ENCODE assay signal across 12 cellular contexts in genomic region chr15:47870956-47871625, GRCh38.
DNase-seq lines count a peak whose midpoint lies in the region; ATAC-seq and TF ChIP-seq lines count a peak whose summit lies in the region.
"Had no signal": no experiment of that assay in that cellular context is flagged by ENCODE, and none has a peak within 500 bp of the region (broad histone marks: within the 10 kb centered on the region; RNA-seq: fewer than 3 reads in every experiment).

No MANE protein-coding gene starts in this region.

- TF ChIP-seq POLR2A in IMR-90 (IDR thresholded peaks at IDR 0.05; ENCODE audit: low read depth, low read length) = no peak

- no peak overlapping the region for H3K27ac ChIP-seq in IMR-90 (ENCODE audit: insufficient read depth, low read length)
- no peak overlapping the region for H3K27ac ChIP-seq in neuronal stem cell (replicated peaks; ENCODE audit: low read length)
- H3K27ac ChIP-seq: sigmoid colon had no signal

- H3K9me3 ChIP-seq in IMR-90 (ENCODE audit: control insufficient read depth, insufficient read depth, low read length) = no peaks in the 10 kb centered on the region
- peaks cover 0 to 2% of the 10 kb centered on the region in 2 donors for H3K9me3 ChIP-seq in neuronal stem cell (replicated peaks in 1 of 2; ENCODE audit: control insufficient read depth in 2 of 2, insufficient read depth in 1 of 2, low read depth in 1 of 2, low read length in 2 of 2)
- H3K9me3 ChIP-seq in HAP-1 = no peaks in the 10 kb centered on the region; the same call in 1 of the 2 replicates
- H3K9me3 ChIP-seq: sigmoid colon had no signal

- in situ Hi-C loops in IMR-90 (cut with MboI; ENCODE audit: low sequenced_read_pairs) (no loop called here), HAP-1 (cut with MboI; ENCODE audit: low sequenced_read_pairs) (no loop called here)

- H3K4me2 ChIP-seq in IMR-90 (ENCODE audit: low read depth, low read length) = no peak overlapping the region
- no peak overlapping the region for H3K4me2 ChIP-seq in neuronal stem cell (ENCODE audit: insufficient read depth, low read length, poor library complexity, severe bottlenecking)

- H3K4me1 ChIP-seq in IMR-90 (ENCODE audit: control insufficient read depth, insufficient read depth, low read length) = no peaks in the 10 kb centered on the region
- H3K4me1 ChIP-seq in neuronal stem cell (ENCODE audit: control insufficient read depth in 2 of 2, insufficient read depth in 1 of 2, low read depth in 1 of 2, low read length in 2 of 2) = peaks cover 0 to 11% of the 10 kb centered on the region in 2 donors
- peaks cover 5% of the 10 kb centered on the region for H3K4me1 ChIP-seq in HAP-1

- H2AK5ac ChIP-seq in IMR-90 (ENCODE audit: low read depth, low read length) = no peak overlapping the region
- H2AK5ac ChIP-seq in neuronal stem cell (ENCODE audit: low read depth, low read length) = no peak overlapping the region

- intact Hi-C loops in IMR-90 (cut with micrococcal nuclease) = no loop called here

- H2BK20ac ChIP-seq in IMR-90 (ENCODE audit: low read depth, low read length) = no peak overlapping the region

- H3K79me1 ChIP-seq in IMR-90 (ENCODE audit: low read depth in 1 of 2, low read length in 2 of 2) (no peaks in the 10 kb centered on the region), neuronal stem cell (ENCODE audit: low read depth, low read length) (no peaks in the 10 kb centered on the region)

- H3K4ac ChIP-seq in IMR-90 (ENCODE audit: low read depth, low read length) = no peak overlapping the region
- H3K4ac ChIP-seq in neuronal stem cell (ENCODE audit: low read length) = no peak overlapping the region

- no peaks in the 10 kb centered on the region for H4K20me1 ChIP-seq in IMR-90 (ENCODE audit: insufficient read depth, low read length)

- H3K23ac ChIP-seq in IMR-90 (ENCODE audit: low read depth, low read length) = no peak overlapping the region
- no peak overlapping the region for H3K23ac ChIP-seq in neuronal stem cell (ENCODE audit: low read depth, low read length, poor library complexity)

- POLR2A ChIA-PET in IMR-90 (lab: Charles Lee; ENCODE audit: unreplicated experiment) = no interaction called here

- H3K27me3 ChIP-seq in IMR-90 (ENCODE audit: control insufficient read depth, insufficient read depth, low read length) = no peaks in the 10 kb centered on the region
- no peaks in the 10 kb centered on the region for H3K27me3 ChIP-seq in neuronal stem cell (ENCODE audit: control insufficient read depth in 3 of 3, insufficient read depth in 3 of 3, low read depth in 1 of 3, low read length in 3 of 3)
- H3K27me3 ChIP-seq in HAP-1 (ENCODE audit: low read depth) = no peaks in the 10 kb centered on the region
- H3K27me3 ChIP-seq: sigmoid colon had no signal

- H3K9me1 ChIP-seq in IMR-90 (ENCODE audit: insufficient read depth, low read length) = no peaks in the 10 kb centered on the region

- DNase-seq in AG08396 (ENCODE audit: low spot score) (peak; percentile 17), IMR-90 (peak; percentile 38), SHP77 (lab: John Stamatoyannopoulos, UW) (peak; percentile 45 to 62), foreskin melanocyte (peak; percentile 57), neuronal stem cell (ENCODE audit: low spot score) (no peak), HAP-1 (ENCODE audit: low spot score in 2 of 2) (no peak), NCI-H187 treated with DMSO at 0.1 percent for 48 hours (lab: John Stamatoyannopoulos, UW) (no peak)
- DNase-seq: effector memory CD8-positive, alpha-beta T cell; NCI-H510A treated with DMSO at 0.1 percent for 48 hours; sigmoid colon; stimulated activated naive CD8-positive, alpha-beta T cell treated with anti-CD3 and anti-CD28 coated beads, Interleukin-15, amount 100 ng/mL, for 72 hours had no signal

- H3K18ac ChIP-seq in IMR-90 (ENCODE audit: low read depth, low read length) (no peak overlapping the region), neuronal stem cell (ENCODE audit: low read length) (no peak overlapping the region)

- no peak overlapping the region for H2BK5ac ChIP-seq in IMR-90 (ENCODE audit: low read depth, low read length, poor library complexity, severe bottlenecking)
- H2BK5ac ChIP-seq in neuronal stem cell (ENCODE audit: low read length) = no peak overlapping the region

- H2AFZ ChIP-seq in IMR-90 (replicated peaks; ENCODE audit: low read length, poor library complexity) (no peak overlapping the region), neuronal stem cell (ENCODE audit: low read length) (no peak overlapping the region)

- H3K4me3 ChIP-seq in IMR-90 (ENCODE audit: insufficient read depth, low read depth, low read length) = no peak overlapping the region
- H3K4me3 ChIP-seq in neuronal stem cell (ENCODE audit: low read length in 2 of 2) = no peak overlapping the region
- H3K4me3 ChIP-seq in HAP-1 = no peak overlapping the region
- H3K4me3 ChIP-seq: sigmoid colon had no signal

- H4K8ac ChIP-seq in IMR-90 (ENCODE audit: low read depth in 2 of 2, low read length in 2 of 2) (no peak overlapping the region), neuronal stem cell (ENCODE audit: low read depth, low read length) (no peak overlapping the region)

- TF ChIP-seq RAD21 in IMR-90 (IDR thresholded peaks at IDR 0.05; ENCODE audit: low read length) = no peak

- no peak overlapping the region for H2BK12ac ChIP-seq in neuronal stem cell (ENCODE audit: low read length)

- H3K9ac ChIP-seq in IMR-90 (ENCODE audit: low read depth, low read length) (no peak overlapping the region), neuronal stem cell (ENCODE audit: low read depth, low read length, poor library complexity) (no peak overlapping the region)

- peak; percentile 49; the same call in 1 of the 2 replicates for ATAC-seq in IMR-90 (ENCODE audit: low read depth)
- no peak for ATAC-seq in esophagus mucosa
- ATAC-seq: effector memory CD8-positive, alpha-beta T cell; stimulated activated naive CD8-positive, alpha-beta T cell treated with anti-CD3 and anti-CD28 coated beads, Interleukin-15, amount 100 ng/mL, for 72 hours had no signal

- H2BK15ac ChIP-seq in IMR-90 (ENCODE audit: low read depth, low read length) = no peak overlapping the region
- H2BK15ac ChIP-seq in neuronal stem cell (ENCODE audit: low read length) = no peak overlapping the region

- dilution Hi-C loops in IMR-90 (cut with HindIII; ENCODE audit: low sequenced_read_pairs, unreplicated experiment) = no loop called here

- no peak overlapping the region for H3K56ac ChIP-seq in IMR-90 (ENCODE audit: extremely low read depth, insufficient read depth, low read length)

- H2BK120ac ChIP-seq in IMR-90 (ENCODE audit: low read depth, low read length) (no peak overlapping the region), neuronal stem cell (ENCODE audit: low read depth, low read length) (no peak overlapping the region)

- BruUV-seq in IMR-90 (replicated peaks; lab: Mats Ljungman, UMichigan) = no TSS peak

- H4K5ac ChIP-seq in IMR-90 (ENCODE audit: low read depth, low read length) = no peak overlapping the region

- no peak for TF ChIP-seq CTCF in IMR-90 (conservative IDR thresholded peaks at IDR 0.05; ENCODE audit: low read depth, low read length)

- H3K36me3 ChIP-seq in IMR-90 (ENCODE audit: control insufficient read depth, insufficient read depth, low read length) (no peaks in the 10 kb centered on the region), neuronal stem cell (replicated peaks in 1 of 2; ENCODE audit: control insufficient read depth in 2 of 2, insufficient read depth in 2 of 2, low read length in 2 of 2) (no peaks in the 10 kb centered on the region), HAP-1 (replicated peaks) (no peaks in the 10 kb centered on the region)
- H3K36me3 ChIP-seq: sigmoid colon had no signal

- no peak overlapping the region for H2AK9ac ChIP-seq in IMR-90 (replicated peaks; ENCODE audit: low read depth, low read length, poor library complexity)

- H4K91ac ChIP-seq in IMR-90 (ENCODE audit: insufficient read depth, low read depth, low read length) (no peak overlapping the region), neuronal stem cell (ENCODE audit: low read depth, low read length, poor library complexity) (no peak overlapping the region)

- CTCF ChIA-PET in IMR-90 (lab: Yijun Ruan, JAX) = no interaction called here

- no peak overlapping the region for H3K14ac ChIP-seq in IMR-90 (replicated peaks; ENCODE audit: low read depth, low read length)
- no peak overlapping the region for H3K14ac ChIP-seq in neuronal stem cell (ENCODE audit: low read length)

- WGBS in IMR-90 (ENCODE audit: extremely low coverage in 2 of 2, insufficient read length in 1 of 2), 2 experiments = 71% methylated on average over 1 of the region's 2 CpGs; no CpG with 5 or more reads in 1 of the 2 experiments
- WGBS in neuronal stem cell (ENCODE audit: extremely low coverage in 2 of 2, insufficient read length in 2 of 2, insufficient replicate concordance in 1 of 2), 2 donors = no CpG with 5 or more reads among the region's 2 CpGs

TF ChIP-seq in IMR-90, 13 proteins besides CTCF, POLR2A, EP300 and RAD21:
- TF ChIP-seq RCOR1 (IDR thresholded peaks at IDR 0.05; ENCODE audit: insufficient replicate concordance, low read length) = no peak
- TF ChIP-seq NFE2L2 (IDR thresholded peaks at IDR 0.05; ENCODE audit: low read depth, low read length) = no peak
- TF ChIP-seq USF2 (IDR thresholded peaks at IDR 0.05; ENCODE audit: low read depth, low read length) = no peak
- TF ChIP-seq ELK1 (IDR thresholded peaks at IDR 0.05; ENCODE audit: borderline replicate concordance, low read depth, low read length) = no peak

Comparison
In these comparisons a context has a peak if more than half of its experiments do, and no peak if none do; other contexts are left out.
1. DNase-seq: peak in AG08396 (single experiment), IMR-90 (single experiment), SHP77 (2 of 2) and foreskin melanocyte (single experiment); none in neuronal stem cell (single experiment), HAP-1 (0 of 2) and NCI-H187 treated with DMSO at 0.1 percent for 48 hours (single experiment).